26 cellular contexts compared by ENCODE assay signal in genomic region chr5:131400585-131400984, GRCh38.
DNase-seq lines count a peak whose midpoint lies in the region; ATAC-seq, FAIRE-seq and TF ChIP-seq lines count a peak whose summit lies in the region.
"Had no signal": no experiment of that assay in that cellular context is flagged by ENCODE, and none has a peak within 500 bp of the region (broad histone marks: within the 10 kb centered on the region; RNA-seq: fewer than 3 reads in every experiment).

No MANE protein-coding gene starts in this region.

- H3K9me3 ChIP-seq in Panc1 (ENCODE audit: control insufficient read depth, insufficient read depth, low read depth, low read length) (no peaks in the 10 kb centered on the region), GM12878 (replicated peaks; ENCODE audit: control insufficient read depth, insufficient read depth, low read length) (peaks cover 4% of the 10 kb centered on the region; the same call in 2 of the 3 replicates), colonic mucosa (no peaks in the 10 kb centered on the region), suprapubic skin (peaks cover 10% of the 10 kb centered on the region)
- H3K9me3 ChIP-seq: BE2C, upper lobe of right lung had no signal

- ATAC-seq in Panc1 (peak; percentile 42; the same call in 1 of the 2 replicates), GM12878 (no peak), HG03097 (IDR thresholded peaks at IDR 0.05; ENCODE audit: low FRiP score, unreplicated experiment) (no peak)
- ATAC-seq: A549; activated CD4-positive, CD25-positive, alpha-beta regulatory T cell treated with anti-CD3 and anti-CD28 coated beads, Interleukin-2, amount 50 U/mL, for 24 hours; gastroesophageal sphincter; GM23338; SK-N-SH treated with all-trans-retinoic acid at 6 μM for 48 hours; upper lobe of right lung had no signal

- peak overlapping the region; percentile 19 for H3K27ac Mint-ChIP-seq in activated CD4-positive, alpha-beta T cell treated with anti-CD3 and anti-CD28 coated beads, Interleukin-2, amount 10 ng/mL, durations not matched to agents 7 days and 5 days
- peak overlapping the region; percentile 75 for H3K27ac Mint-ChIP-seq in nephron progenitor cell
- H3K27ac Mint-ChIP-seq: GM23338 had no signal

- H3K36me3 ChIP-seq in Panc1 (ENCODE audit: control insufficient read depth, insufficient read depth, low read length) (peaks cover 1% of the 10 kb centered on the region; the same call in 1 of the 2 replicates), GM12878 (ENCODE audit: control insufficient read depth in 2 of 2, insufficient read depth in 2 of 2, low read length in 1 of 2) (peaks cover 1 to 17% of the 10 kb centered on the region in 2 experiments), colonic mucosa (no peaks in the 10 kb centered on the region), suprapubic skin (peaks cover 24% of the 10 kb centered on the region)

- peaks cover 20% of the 10 kb centered on the region for H3K9me3 Mint-ChIP-seq in activated CD4-positive, alpha-beta T cell treated with anti-CD3 and anti-CD28 coated beads, Interleukin-2, amount 10 ng/mL, durations not matched to agents 7 days and 5 days
- H3K9me3 Mint-ChIP-seq in nephron progenitor cell = peaks cover 39% of the 10 kb centered on the region

- H3K4me1 Mint-ChIP-seq in activated CD4-positive, alpha-beta T cell treated with anti-CD3 and anti-CD28 coated beads, Interleukin-2, amount 10 ng/mL, durations not matched to agents 7 days and 5 days = peaks cover 32% of the 10 kb centered on the region
- peaks cover 12% of the 10 kb centered on the region for H3K4me1 Mint-ChIP-seq in nephron progenitor cell
- H3K4me1 Mint-ChIP-seq: GM23338 had no signal

- in situ Hi-C loops in Panc1 (cut with HindIII; ENCODE audit: low pct_unique_long_range_greater_than_20kb, low sequenced_read_pairs) = no loop called here
- in situ Hi-C loops in GM12878 (cut with MboI) = loop anchor here (25.0 kb wide), 1 partner anchor 1288 kb away; no protein-coding TSS in a partner anchor

- no peaks in the 10 kb centered on the region for H4K20me1 ChIP-seq in GM12878 (ENCODE audit: control insufficient read depth, insufficient read depth)

- intact Hi-C loops in Panc1 (cut with micrococcal nuclease; ENCODE audit: unreplicated experiment) = no loop called here
- intact Hi-C loops in GM12878 (cut with micrococcal nuclease; ENCODE audit: unreplicated experiment) = no loop called here
- intact Hi-C loops in colonic mucosa (cut with DNase I) = no loop called here

- H3K27me3 Mint-ChIP-seq in activated CD4-positive, alpha-beta T cell treated with anti-CD3 and anti-CD28 coated beads, Interleukin-2, amount 10 ng/mL, durations not matched to agents 7 days and 5 days = no peaks in the 10 kb centered on the region
- H3K27me3 Mint-ChIP-seq in nephron progenitor cell (ENCODE audit: low read depth, poor library complexity) = peaks cover 8% of the 10 kb centered on the region

- H3K9ac ChIP-seq in GM12878 (ENCODE audit: control insufficient read depth, insufficient read depth, low read length) (no peak overlapping the region), colonic mucosa (ENCODE audit: low read depth in 2 of 2, low read length in 2 of 2) (no peak overlapping the region)

- 98% methylated on average over 3 of the region's 3 CpGs for WGBS in GM12878 (ENCODE audit: insufficient coverage, insufficient replicate concordance, low lambda C conversion rate, missing lambda C conversion rate)
- WGBS in suprapubic skin = 98% methylated on average over 3 of the region's 3 CpGs

- H3K4me2 ChIP-seq in GM12878 (ENCODE audit: control insufficient read depth, insufficient read depth) = no peak overlapping the region
- H3K4me2 ChIP-seq: A549, GM23338 had no signal

- SMC1A ChIA-PET in GM12878 (lab: Charles Lee; ENCODE audit: uncharacterized antibody, unreplicated experiment) = interaction anchor here (0.8 to 1.2 kb wide), 4 partner anchors 14 to 184 kb away, joined by 3 to 4 read pairs (median 4); no protein-coding TSS in a partner anchor

- FAIRE-seq in GM12878 (lab: Jason Lieb, UNC) = no peak
- FAIRE-seq: A549, kidney had no signal

- CTCF ChIA-PET in activated CD4-positive, alpha-beta T cell treated with anti-CD3 and anti-CD28 coated beads, Interleukin-2, amount 10 ng/mL, durations not matched to agents 7 days and 5 days (lab: Charles Lee) = interaction anchor here (0.7 to 1.7 kb wide), 5 partner anchors 11 to 224 kb away, joined by 3 to 4 read pairs (median 3); no protein-coding TSS in a partner anchor
- CTCF ChIA-PET in Panc1 (lab: Charles Lee) (no interaction called here), GM12878 (lab: Yijun Ruan, JAX) (interaction anchor here (0.6 kb wide), 1 partner anchor 78 kb away, joined by 3 read pairs; no protein-coding TSS in a partner anchor)

- RAD21 ChIA-PET in GM12878 (lab: Charles Lee; ENCODE audit: unreplicated experiment) = no interaction called here

- DNase-seq in activated CD4-positive, alpha-beta T cell treated with anti-CD3 and anti-CD28 coated beads, Interleukin-2, amount 10 ng/mL, durations not matched to agents 7 days and 5 days = no peak
- DNase-seq in activated CD4-positive, alpha-beta T cell treated with anti-CD3 and anti-CD28 coated beads, Interleukin-2, amount 50 U/mL, for 4 hours = no peak
- DNase-seq in Panc1 (ENCODE audit: low read depth, low spot score) (no peak), GM12878 (ENCODE audit: low read depth, low spot score) (no peak), nephron progenitor cell (no peak), colonic mucosa (no peak), suprapubic skin (ENCODE audit: low spot score in 2 of 2) (no peak)
- DNase-seq: activated CD8-positive, alpha-beta memory T cell treated with anti-CD3 and anti-CD28 coated beads, Interleukin-2, amount 50 U/mL, for 4 hours; BE2C; Calu3; effector memory CD4-positive, alpha-beta T cell; kidney; NCI-H1048; NCI-H187; NCI-H69; stimulated activated CD4-positive, alpha-beta T cell treated with anti-CD3 and anti-CD28 coated beads, Interleukin-4, amount 100 ng/mL, for 24 hours; upper lobe of right lung had no signal

- TF ChIP-seq EP300 in GM12878 (IDR thresholded peaks at IDR 0.05; ENCODE audit: borderline replicate concordance in 1 of 2, control insufficient read depth in 1 of 2, low read depth in 2 of 2, low read length in 2 of 2) = no peak
- TF ChIP-seq EP300 in suprapubic skin (IDR thresholded peaks at IDR 0.05) = no peak

- H3K4me3 ChIP-seq in Panc1 (ENCODE audit: low read depth in 2 of 2, low read length in 2 of 2) = no peak overlapping the region
- no peak overlapping the region for H3K4me3 ChIP-seq in GM12878
- H3K4me3 ChIP-seq in colonic mucosa = no peak overlapping the region
- no peak overlapping the region for H3K4me3 ChIP-seq in suprapubic skin
- H3K4me3 ChIP-seq: A549, esophagus muscularis mucosa, gastroesophageal sphincter, GM23338, lung, upper lobe of right lung had no signal

- H3K36me3 Mint-ChIP-seq in activated CD4-positive, alpha-beta T cell treated with anti-CD3 and anti-CD28 coated beads, Interleukin-2, amount 10 ng/mL, durations not matched to agents 7 days and 5 days (ENCODE audit: low read depth) = peaks cover 90% of the 10 kb centered on the region
- peaks cover 83% of the 10 kb centered on the region for H3K36me3 Mint-ChIP-seq in nephron progenitor cell (ENCODE audit: low read depth)

- TF ChIP-seq RAD21 in GM12878 (IDR thresholded peaks at IDR 0.05; ENCODE audit: insufficient read depth, low read depth, low read length) = no peak

- POLR2A ChIA-PET in activated CD4-positive, alpha-beta T cell treated with anti-CD3 and anti-CD28 coated beads, Interleukin-2, amount 10 ng/mL, durations not matched to agents 7 days and 5 days (lab: Charles Lee) = no interaction called here
- POLR2A ChIA-PET in Panc1 (lab: Charles Lee) = no interaction called here
- POLR2A ChIA-PET in GM12878 (lab: Charles Lee) = no interaction called here

- H2AFZ ChIP-seq in GM12878 (ENCODE audit: control insufficient read depth, low read depth, low read length) = no peak overlapping the region
- H2AFZ ChIP-seq: GM23338 had no signal

- TF ChIP-seq POLR2A in GM12878 (IDR thresholded peaks at IDR 0.05; ENCODE audit: low read depth, low read length) = no peak
- TF ChIP-seq POLR2A in suprapubic skin (IDR thresholded peaks at IDR 0.05) = no peak

- H3K79me2 ChIP-seq in GM12878 (ENCODE audit: control insufficient read depth, insufficient read depth, low read length) = no peaks in the 10 kb centered on the region

- BruUV-seq in Panc1 (replicated peaks; lab: Mats Ljungman, UMichigan) = no TSS peak
- no TSS peak for BruUV-seq in GM12878 (replicated peaks; lab: Mats Ljungman, UMichigan)

- H3K27me3 ChIP-seq in Panc1 (ENCODE audit: control insufficient read depth, insufficient read depth, low read length) (no peaks in the 10 kb centered on the region), GM12878 (replicated peaks in 1 of 2; ENCODE audit: control insufficient read depth in 2 of 2, insufficient read depth in 2 of 2, low read length in 1 of 2) (no peaks in the 10 kb centered on the region), colonic mucosa (no peaks in the 10 kb centered on the region), suprapubic skin (no peaks in the 10 kb centered on the region)
- H3K27me3 ChIP-seq: BE2C, esophagus muscularis mucosa, gastroesophageal sphincter, upper lobe of right lung had no signal

- H3K4me1 ChIP-seq in Panc1 (ENCODE audit: control insufficient read depth, insufficient read depth, low read length) = no peaks in the 10 kb centered on the region
- peaks cover 8% of the 10 kb centered on the region for H3K4me1 ChIP-seq in GM12878 (ENCODE audit: control insufficient read depth, insufficient read depth, low read length)
- no peaks in the 10 kb centered on the region for H3K4me1 ChIP-seq in colonic mucosa
- no peaks in the 10 kb centered on the region for H3K4me1 ChIP-seq in suprapubic skin
- H3K4me1 ChIP-seq: A549, BE2C, upper lobe of right lung had no signal

- H3K4me3 Mint-ChIP-seq in activated CD4-positive, alpha-beta T cell treated with anti-CD3 and anti-CD28 coated beads, Interleukin-2, amount 10 ng/mL, durations not matched to agents 7 days and 5 days = no peak overlapping the region
- no peak overlapping the region for H3K4me3 Mint-ChIP-seq in nephron progenitor cell
- H3K4me3 Mint-ChIP-seq: GM23338 had no signal

- TF ChIP-seq CTCF in Panc1 (IDR thresholded peaks at IDR 0.05) = no peak
- no peak for TF ChIP-seq CTCF in GM12878 (IDR thresholded peaks at IDR 0.05 in 2 of 3, conservative IDR thresholded peaks at IDR 0.05 in 1 of 3; ENCODE audit: control insufficient read depth in 2 of 3, extremely low read depth in 1 of 3, insufficient read depth in 1 of 3, low read depth in 3 of 3, low read length in 3 of 3)
- no peak for TF ChIP-seq CTCF in nephron progenitor cell (IDR thresholded peaks at IDR 0.05)
- TF ChIP-seq CTCF in colonic mucosa (IDR thresholded peaks at IDR 0.05) = no peak
- no peak for TF ChIP-seq CTCF in suprapubic skin (IDR thresholded peaks at IDR 0.05)

- H3K27ac ChIP-seq in Panc1 (ENCODE audit: low read length) = no peak overlapping the region
- H3K27ac ChIP-seq in GM12878 (ENCODE audit: control insufficient read depth, insufficient read depth) = no peak overlapping the region
- no peak overlapping the region for H3K27ac ChIP-seq in colonic mucosa
- no peak overlapping the region for H3K27ac ChIP-seq in suprapubic skin
- H3K27ac ChIP-seq: A549, esophagus muscularis mucosa, gastroesophageal sphincter, RWPE1, upper lobe of right lung had no signal
